In the genomic region with DNA sequence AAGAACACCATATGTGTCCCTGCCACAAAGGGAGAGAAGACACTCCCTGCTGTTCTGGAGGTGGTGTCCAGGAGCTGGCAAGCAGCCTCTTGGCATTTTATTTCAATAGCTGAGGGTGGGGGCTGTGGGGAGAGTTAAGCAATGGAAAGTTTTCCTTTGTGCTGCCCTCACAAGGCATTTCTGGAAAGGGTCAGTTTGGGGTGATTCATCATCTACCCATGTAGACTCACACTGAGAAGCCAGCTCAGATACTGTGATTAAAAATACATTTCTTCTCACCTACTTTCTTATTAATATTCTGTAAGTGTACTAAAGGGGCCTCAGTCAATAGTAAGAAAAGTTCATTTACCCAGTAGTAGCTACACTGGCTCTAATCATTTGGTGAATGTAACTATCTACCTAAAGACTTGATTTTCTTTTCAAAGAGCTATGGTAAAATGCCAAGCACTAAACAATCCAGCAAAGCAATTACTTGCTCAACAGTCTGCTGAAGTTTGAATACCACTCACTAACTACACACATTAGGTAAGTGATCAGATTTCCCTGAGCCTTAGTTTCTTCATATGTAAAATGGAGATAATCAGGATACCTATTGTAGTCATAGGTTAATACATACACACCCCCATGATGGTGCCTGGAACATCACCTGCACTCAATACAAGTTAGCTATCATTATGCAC, we compare ENCODE assay signal across 8 cellular contexts. TPM values are rescaled to one million over a fixed set of nuclear protein-coding genes. Genes with fewer than 3 reads are reported as not detected.
DNase-seq lines count a peak whose midpoint lies in the region; ATAC-seq and TF ChIP-seq lines count a peak whose summit lies in the region.

No MANE protein-coding gene starts in this region.

- no peak overlapping the region for H3K4me3 Mint-ChIP-seq in immature natural killer cell

- H3K4me1 Mint-ChIP-seq in immature natural killer cell, result no peaks in the 10 kb centered on the region

- H3K36me3 Mint-ChIP-seq in immature natural killer cell, result no peaks in the 10 kb centered on the region

- peaks cover 10% of the 10 kb centered on the region for H3K9me3 ChIP-seq in left ventricle myocardium inferior (replicated peaks)

- intact Hi-C loops in left ventricle myocardium inferior (cut with micrococcal nuclease), result no loop called here

- peaks cover 0 to 2% (median 0%) of the 10 kb centered on the region in 6 donors for H3K9me3 Mint-ChIP-seq in immature natural killer cell

- no peaks in the 10 kb centered on the region for H3K36me3 ChIP-seq in left ventricle myocardium inferior

- DNase-seq in H4 (ENCODE audit: low spot score), result peak; percentile 92
- DNase-seq in amniotic stem cell (lab: John Stamatoyannopoulos, UW), result peak; percentile 70
- DNase-seq in left ventricle myocardium inferior, result peak; percentile 41
- peak; percentile 76 for DNase-seq in skeletal muscle cell (ENCODE audit: low read depth)
- DNase-seq in immature natural killer cell, result no peak

- peaks cover 0 to 3% (median 2%) of the 10 kb centered on the region in 3 donors for H3K27me3 Mint-ChIP-seq in immature natural killer cell (ENCODE audit: low read depth in 3 of 3)

- H3K4me3 ChIP-seq in left ventricle myocardium inferior (no peak overlapping the region), skeletal muscle cell (ENCODE audit: low read depth, low read length) (no peak overlapping the region)

- H3K27me3 ChIP-seq in left ventricle myocardium inferior (ENCODE audit: low read depth), result no peaks in the 10 kb centered on the region

- peak overlapping the region; percentile 68 for H3K27ac ChIP-seq in left ventricle myocardium inferior (replicated peaks)

- no peak for TF ChIP-seq CTCF in left ventricle myocardium inferior (IDR thresholded peaks at IDR 0.05; ENCODE audit: borderline replicate concordance)

- H3K4me1 ChIP-seq in left ventricle myocardium inferior, result peaks cover 57% of the 10 kb centered on the region

- no peak overlapping the region for H3K27ac Mint-ChIP-seq in immature natural killer cell

- ATAC-seq in GM21529 (IDR thresholded peaks at IDR 0.05; ENCODE audit: unreplicated experiment) (no peak), GM18868 (IDR thresholded peaks at IDR 0.05; ENCODE audit: unreplicated experiment) (no peak)
- ATAC-seq in activated CD4-positive, CD25-positive, alpha-beta regulatory T cell treated with anti-CD3 and anti-CD28 coated beads, Interleukin-2, amount 50 U/mL, for 24 hours, result no peak

RNA-seq across cellular contexts. Expression of gene SLC1A2, which starts 55.1 kb away (rescaled TPM):
- 0.84 and 1.7 TPM in 2 replicates for total RNA-seq in H4 (2014; rRNA removed; shearing (Covaris generic))
- total RNA-seq in left ventricle myocardium inferior, result 8.4 TPM
- polyA plus RNA-seq in immature natural killer cell, result under 1 TPM in 2 of 3 donors, not detected in 1; 0.03 to 0.06 TPM

Comparison
In these comparisons a context has a peak if more than half of its experiments do, and no peak if none do; other contexts are left out.
1. DNase-seq: peak in H4 (single experiment), amniotic stem cell (single experiment), left ventricle myocardium inferior (single experiment) and skeletal muscle cell (single experiment); none in immature natural killer cell (0 of 3).